Comparison of ENCODE assay signal across 9 cellular contexts in genomic region chr6:27280064-27280539, GRCh38. TPM values are rescaled to one million over a fixed set of nuclear protein-coding genes. Genes with fewer than 3 reads are reported as not detected.
DNase-seq lines count a peak whose midpoint lies in the region; ATAC-seq, FAIRE-seq and TF ChIP-seq lines count a peak whose summit lies in the region.
"Had no signal": no experiment of that assay in that cellular context is flagged by ENCODE, and none has a peak within 500 bp of the region (broad histone marks: within the 10 kb centered on the region; RNA-seq: fewer than 3 reads in every experiment).

No MANE protein-coding gene starts in this region.

- TF ChIP-seq RAD21 in HepG2 (CRISPR knock-in tag; IDR thresholded peaks at IDR 0.05): no peak

- no peak overlapping the region for H2AFZ ChIP-seq in HepG2 (ENCODE audit: low read length)

- ATAC-seq in activated T-cell treated with anti-CD3 and anti-CD28 coated beads, Interleukin-2, amount 50 U/mL, for 72 hours (replicated peaks in 1 of 2): peak in 1 of 2 donors; percentile 36
- ATAC-seq in HepG2: peak; percentile 77
- no peak for ATAC-seq in heart left ventricle

- peak overlapping the region; percentile 85 for H3K27ac Mint-ChIP-seq in activated T-cell treated with anti-CD3 and anti-CD28 coated beads, Interleukin-2, amount 50 U/mL, for 72 hours

- FAIRE-seq in HepG2 (lab: Jason Lieb, UNC): peak; percentile 44

- no peaks in the 10 kb centered on the region for H4K20me1 ChIP-seq in HepG2 (ENCODE audit: insufficient read depth, low read length)

- TF ChIP-seq CTCF in HepG2 (CRISPR knock-in tag; IDR thresholded peaks at IDR 0.05): no peak
- TF ChIP-seq CTCF in heart left ventricle (IDR thresholded peaks at IDR 0.05): no peak

- H3K9me3 ChIP-seq in HepG2 (ENCODE audit: low read length) (no peaks in the 10 kb centered on the region), heart left ventricle (peaks cover 0 to 17% (median 0%) of the 10 kb centered on the region in 12 donors)

- H3K36me3 Mint-ChIP-seq in activated T-cell treated with anti-CD3 and anti-CD28 coated beads, Interleukin-2, amount 50 U/mL, for 72 hours (ENCODE audit: insufficient read depth in 2 of 2): peaks cover 14 to 22% of the 10 kb centered on the region in 2 donors

- peaks cover 0 to 22% of the 10 kb centered on the region in 2 experiments; a peak in 2 of 5 replicates for H3K27me3 ChIP-seq in HepG2 (ENCODE audit: control insufficient read depth in 1 of 2, insufficient read depth in 2 of 2, low read length in 2 of 2)
- H3K27me3 ChIP-seq in heart left ventricle: peaks cover 34 to 100% (median 93%) of the 10 kb centered on the region in 9 donors

- TF ChIP-seq POLR2A in HepG2 (IDR thresholded peaks at IDR 0.05; ENCODE audit: insufficient read depth in 1 of 2, low read depth in 2 of 2, low read length in 2 of 2) (no peak), heart left ventricle (IDR thresholded peaks at IDR 0.05) (no peak)

- H3K27me3 Mint-ChIP-seq in activated T-cell treated with anti-CD3 and anti-CD28 coated beads, Interleukin-2, amount 50 U/mL, for 72 hours (ENCODE audit: low read depth): peaks cover 85% of the 10 kb centered on the region

- peak overlapping the region; percentile 53 to 80 (median 71) for H3K4me3 ChIP-seq in HepG2 (replicated peaks in 1 of 3; ENCODE audit: insufficient read depth in 1 of 3, low read depth in 2 of 3, low read length in 3 of 3)
- no peak overlapping the region for H3K4me3 ChIP-seq in heart left ventricle

- H3K79me2 ChIP-seq in HepG2 (ENCODE audit: insufficient read depth, low read length): no peaks in the 10 kb centered on the region

- no peaks in the 10 kb centered on the region for H3K36me3 ChIP-seq in HepG2 (replicated peaks in 1 of 2; ENCODE audit: control insufficient read depth in 1 of 2, insufficient read depth in 2 of 2, low read length in 2 of 2)
- no peaks in the 10 kb centered on the region for H3K36me3 ChIP-seq in heart left ventricle

- CTCF ChIA-PET in HepG2 (lab: Yijun Ruan, JAX; ENCODE audit: low intra/inter-chr PET ratio, low total read pairs): no interaction called here

- WGBS in HepG2 (ENCODE audit: low lambda C conversion rate): 12% methylated on average over 17 of the region's 17 CpGs
- 1 to 6% (median 2%) methylated on average over 17 of the region's 17 CpGs for WGBS in heart left ventricle, 4 donors

- TF ChIP-seq EP300 in HepG2 (IDR thresholded peaks at IDR 0.05; ENCODE audit: low read depth in 2 of 2, low read length in 2 of 2) (no peak), HepG2 (CRISPR knock-in tag; IDR thresholded peaks at IDR 0.05; ENCODE audit: borderline replicate concordance) (no peak)

- intact Hi-C loops in HepG2 (cut with micrococcal nuclease; ENCODE audit: unreplicated experiment) (no loop called here), heart left ventricle (cut with DNase I) (no loop called here), cardiac septum (cut with DNase I) (no loop called here)

- peaks cover 16% of the 10 kb centered on the region for H3K4me1 Mint-ChIP-seq in activated T-cell treated with anti-CD3 and anti-CD28 coated beads, Interleukin-2, amount 50 U/mL, for 72 hours (ENCODE audit: low read depth)

- no TSS peak for BruUV-seq in HepG2 (replicated peaks; lab: Mats Ljungman, UMichigan)

- H3K4me1 ChIP-seq in HepG2 (ENCODE audit: insufficient read depth, low read length) (peaks cover 26% of the 10 kb centered on the region), heart left ventricle (no peaks in the 10 kb centered on the region)

- in situ Hi-C loops in HepG2 (cut with HindIII; ENCODE audit: extremely low pct_ligation_motif_present, low pct_unique_long_range_greater_than_20kb): no loop called here

- H3K27ac ChIP-seq in HepG2 (ENCODE audit: extremely low read length, insufficient read depth, low read length) (no peak overlapping the region), heart left ventricle (no peak overlapping the region)

- POLR2A ChIA-PET in HepG2 (lab: Yijun Ruan, JAX): interaction anchor here (0.6 kb wide), 1 partner anchor 44 kb away, joined by 3 read pairs; no protein-coding TSS in a partner anchor

- H3K9ac ChIP-seq in HepG2 (ENCODE audit: insufficient read depth, low read depth, low read length): peak overlapping the region; percentile 50; the same call in 1 of the 2 replicates

- H3K9me3 Mint-ChIP-seq in activated T-cell treated with anti-CD3 and anti-CD28 coated beads, Interleukin-2, amount 50 U/mL, for 72 hours: peaks cover 9 to 15% of the 10 kb centered on the region in 2 donors

- peak; percentile 49 for DNase-seq in DMS53 (lab: John Stamatoyannopoulos, UW)
- no peak for DNase-seq in DMS53 treated with DMSO at 0.1 percent for 48 hours (lab: John Stamatoyannopoulos, UW; ENCODE audit: unreplicated experiment)
- DNase-seq in NCI-H1694 (lab: John Stamatoyannopoulos, UW): peak; percentile 56
- peak in 1 of 2 donors; percentile 24 for DNase-seq in activated T-cell treated with anti-CD3 and anti-CD28 coated beads, Interleukin-2, amount 50 U/mL, for 72 hours
- peak; percentile 65 for DNase-seq in HepG2 (ENCODE audit: low spot score)
- no peak for DNase-seq in superior temporal gyrus (ENCODE audit: extremely low spot score)
- DNase-seq in heart left ventricle: no peak
- no peak for DNase-seq in cardiac septum (ENCODE audit: low spot score)

- H3K4me3 Mint-ChIP-seq in activated T-cell treated with anti-CD3 and anti-CD28 coated beads, Interleukin-2, amount 50 U/mL, for 72 hours: peak overlapping the region; percentile 74 to 85

- peak overlapping the region; percentile 90 for H3K4me2 ChIP-seq in HepG2 (ENCODE audit: low read depth, low read length)

TF ChIP-seq in HepG2, 621 proteins besides CTCF, POLR2A, EP300 and RAD21 (continues in another document):
- TF ChIP-seq RBM22 (optimal IDR thresholded peaks at IDR 0.05; ENCODE audit: low read length) (peak; percentile 86), MLLT10 (CRISPR knock-in tag; IDR thresholded peaks at IDR 0.05) (no peak), FOXC1 (CRISPR knock-in tag; IDR thresholded peaks at IDR 0.05; ENCODE audit: borderline replicate concordance) (peak; percentile 42; the same call in 1 of the 2 replicates), ZNF614 (CRISPR knock-in tag; IDR thresholded peaks at IDR 0.05; ENCODE audit: borderline replicate concordance) (peak; percentile 84; the same call in 1 of the 2 replicates), THAP11 (CRISPR knock-in tag; IDR thresholded peaks at IDR 0.05) (peak; percentile 49; the same call in 1 of the 2 replicates), YY1 (IDR thresholded peaks at IDR 0.05; ENCODE audit: insufficient read depth, insufficient replicate concordance, low read depth, low read length) (no peak)

RNA-seq across cellular contexts. Expression of gene POM121L2, which starts 32.0 kb away (rescaled TPM):
- not detected for total RNA-seq in activated T-cell treated with anti-CD3 and anti-CD28 coated beads, Interleukin-2, amount 50 U/mL, for 72 hours
- total RNA-seq in HepG2 (2016; rRNA removed; fragmentation: Illumina TruSeq; extraction: Trizol): not detected in 2 replicates
- total RNA-seq in HepG2 (2016; cell fraction: cytosol; rRNA removed; fragmentation: Illumina TruSeq; extraction: Trizol; ENCODE audit: low read depth): not detected in 2 replicates
- total RNA-seq in HepG2 (2016; cell fraction: insoluble cytoplasmic fraction; rRNA removed; fragmentation: Illumina TruSeq; extraction: Trizol): not detected in 2 replicates
- total RNA-seq in HepG2 (2016; cell fraction: membrane; rRNA removed; fragmentation: Illumina TruSeq; extraction: Trizol): not detected in 2 replicates
- total RNA-seq in HepG2 (2016; cell fraction: nucleus; rRNA removed; fragmentation: Illumina TruSeq; extraction: Trizol): not detected in 2 replicates
- 0.01 TPM in 1 of 2 replicates, not detected in the other for polyA plus RNA-seq in HepG2 (2011; rRNA removed)
- polyA plus RNA-seq in HepG2 (2011; cell fraction: cytosol; rRNA removed): not detected in 2 replicates
- not detected in 2 replicates for polyA plus RNA-seq in HepG2 (2011; cell fraction: nucleus; rRNA removed)
- polyA plus RNA-seq in HepG2 (2012): not detected in 2 replicates
- polyA plus RNA-seq in HepG2 (2016; cell fraction: cytosol; fragmentation: Illumina TruSeq; extraction: Trizol; ENCODE audit: low read depth): not detected in 2 replicates
- not detected in 2 replicates for polyA plus RNA-seq in HepG2 (2016; cell fraction: insoluble cytoplasmic fraction; fragmentation: Illumina TruSeq; extraction: Trizol; ENCODE audit: low read depth)
- polyA plus RNA-seq in HepG2 (2016; cell fraction: membrane; fragmentation: Illumina TruSeq; extraction: Trizol; ENCODE audit: low read depth): not detected in 2 replicates
- polyA plus RNA-seq in HepG2 (2016; cell fraction: nucleus; fragmentation: Illumina TruSeq; extraction: Trizol; ENCODE audit: insufficient read depth, low read depth): not detected in 2 replicates
- polyA minus RNA-seq in HepG2 (2011; rRNA and poly(A)+ RNA removed; ENCODE audit: low replicate concordance): not detected in 2 replicates
- polyA minus RNA-seq in HepG2 (2011; cell fraction: cytosol; rRNA and poly(A)+ RNA removed): not detected in 2 replicates
- polyA minus RNA-seq in HepG2 (2011; cell fraction: nucleus; rRNA and poly(A)+ RNA removed): not detected in 2 replicates
- total RNA-seq in heart left ventricle: not detected
- polyA plus RNA-seq in heart left ventricle: not detected
- not detected for total RNA-seq in cardiac septum
- total RNA-seq: temporal lobe had no signal

RNA-seq across cellular contexts. Expression of gene PRSS16, which starts 32.6 kb away (rescaled TPM):
- 1 to 10 TPM; 5.3 to 5.6 TPM for total RNA-seq in activated T-cell treated with anti-CD3 and anti-CD28 coated beads, Interleukin-2, amount 50 U/mL, for 72 hours
- total RNA-seq in HepG2 (2016; rRNA removed; fragmentation: Illumina TruSeq; extraction: Trizol) (not detected in 2 replicates), heart left ventricle (1 to 10 TPM in 1 of 9 donors, under 1 TPM in 1, not detected in 7; 0.11 to 1.5 TPM), cardiac septum (not detected)
- total RNA-seq in HepG2 (2016; cell fraction: cytosol; rRNA removed; fragmentation: Illumina TruSeq; extraction: Trizol; ENCODE audit: low read depth): not detected in 2 replicates
- not detected in 2 replicates for total RNA-seq in HepG2 (2016; cell fraction: insoluble cytoplasmic fraction; rRNA removed; fragmentation: Illumina TruSeq; extraction: Trizol)
- not detected in 2 replicates for total RNA-seq in HepG2 (2016; cell fraction: membrane; rRNA removed; fragmentation: Illumina TruSeq; extraction: Trizol)
- not detected in 2 replicates for total RNA-seq in HepG2 (2016; cell fraction: nucleus; rRNA removed; fragmentation: Illumina TruSeq; extraction: Trizol)
- polyA plus RNA-seq in HepG2 (2011; rRNA removed) (not detected in 2 replicates), heart left ventricle (not detected)
- polyA plus RNA-seq in HepG2 (2011; cell fraction: cytosol; rRNA removed): not detected in 2 replicates
- not detected in 2 replicates for polyA plus RNA-seq in HepG2 (2011; cell fraction: nucleus; rRNA removed)
- not detected in 2 replicates for polyA plus RNA-seq in HepG2 (2012)
- polyA plus RNA-seq in HepG2 (2016; cell fraction: cytosol; fragmentation: Illumina TruSeq; extraction: Trizol; ENCODE audit: low read depth): not detected in 2 replicates
- not detected in 2 replicates for polyA plus RNA-seq in HepG2 (2016; cell fraction: insoluble cytoplasmic fraction; fragmentation: Illumina TruSeq; extraction: Trizol; ENCODE audit: low read depth)
- polyA plus RNA-seq in HepG2 (2016; cell fraction: membrane; fragmentation: Illumina TruSeq; extraction: Trizol; ENCODE audit: low read depth): not detected in 2 replicates
- not detected in 2 replicates for polyA plus RNA-seq in HepG2 (2016; cell fraction: nucleus; fragmentation: Illumina TruSeq; extraction: Trizol; ENCODE audit: insufficient read depth, low read depth)
- 0.26 and 1.4 TPM in 2 replicates for polyA minus RNA-seq in HepG2 (2011; rRNA and poly(A)+ RNA removed; ENCODE audit: low replicate concordance)
- not detected in 2 replicates for polyA minus RNA-seq in HepG2 (2011; cell fraction: cytosol; rRNA and poly(A)+ RNA removed)
- polyA minus RNA-seq in HepG2 (2011; cell fraction: nucleus; rRNA and poly(A)+ RNA removed): not detected in 2 replicates
- total RNA-seq: temporal lobe had no signal

Comparison
In these comparisons a context has a peak if more than half of its experiments do, and no peak if none do; other contexts are left out.
1. DNase-seq: peak in DMS53 (single experiment), NCI-H1694 (single experiment) and HepG2 (single experiment); none in DMS53 treated with DMSO at 0.1 percent for 48 hours (single experiment), superior temporal gyrus (single experiment), heart left ventricle (0 of 5) and cardiac septum (single experiment).
2. H3K4me3 ChIP-seq: peak in HepG2 (3 of 3); none in heart left ventricle (0 of 12).